ENCODE assay signal across 1 cellular context in genomic region chr15:67089218-67090193, GRCh38.
A peak's percentile ranks its signal among the peaks of the same experiment; 100 is the strongest.
TF ChIP-seq lines count a peak whose summit lies in the region.

No MANE protein-coding gene starts in this region.

TF ChIP-seq in K562, 482 proteins besides CTCF, POLR2A, EP300 and RAD21 (continued from another document):
- TF ChIP-seq BCLAF1 (IDR thresholded peaks at IDR 0.05; ENCODE audit: borderline replicate concordance in 1 of 2, control insufficient read depth in 1 of 2, low read depth in 2 of 2, low read length in 1 of 2), result no peak
- no peak for TF ChIP-seq ZBTB49 (CRISPR knock-in tag; IDR thresholded peaks at IDR 0.05; ENCODE audit: borderline replicate concordance)
- no peak for TF ChIP-seq CREB1 (IDR thresholded peaks at IDR 0.05)
- TF ChIP-seq CREB1 (CRISPR knock-in tag; IDR thresholded peaks at IDR 0.05), result no peak
- TF ChIP-seq SRSF3 (IDR thresholded peaks at IDR 0.05; ENCODE audit: insufficient read depth, low read length), result no peak
- TF ChIP-seq KLF16 (IDR thresholded peaks at IDR 0.05), result no peak
- TF ChIP-seq PRDM10 (IDR thresholded peaks at IDR 0.05; ENCODE audit: partially characterized antibody), result peak; percentile 61
- TF ChIP-seq FOXP4 (CRISPR knock-in tag; IDR thresholded peaks at IDR 0.05; ENCODE audit: borderline replicate concordance), result no peak
- peak; percentile 3; the same call in 1 of the 2 replicates for TF ChIP-seq ZSCAN32 (CRISPR knock-in tag; IDR thresholded peaks at IDR 0.05)
- no peak for TF ChIP-seq CBX3 (IDR thresholded peaks at IDR 0.05; ENCODE audit: borderline replicate concordance in 1 of 2, low read length in 2 of 2)
- TF ChIP-seq ZBTB11 (CRISPR knock-in tag; IDR thresholded peaks at IDR 0.05), result peak in 1 of 3 experiments; percentile 37; a peak in 1 of 6 replicates
- no peak for TF ChIP-seq SMARCA5 (IDR thresholded peaks at IDR 0.05)
TF ChIP-seq in K562: peak in this region for 30.
